Comparison of ENCODE assay signal across 20 cellular contexts in the genomic region with DNA sequence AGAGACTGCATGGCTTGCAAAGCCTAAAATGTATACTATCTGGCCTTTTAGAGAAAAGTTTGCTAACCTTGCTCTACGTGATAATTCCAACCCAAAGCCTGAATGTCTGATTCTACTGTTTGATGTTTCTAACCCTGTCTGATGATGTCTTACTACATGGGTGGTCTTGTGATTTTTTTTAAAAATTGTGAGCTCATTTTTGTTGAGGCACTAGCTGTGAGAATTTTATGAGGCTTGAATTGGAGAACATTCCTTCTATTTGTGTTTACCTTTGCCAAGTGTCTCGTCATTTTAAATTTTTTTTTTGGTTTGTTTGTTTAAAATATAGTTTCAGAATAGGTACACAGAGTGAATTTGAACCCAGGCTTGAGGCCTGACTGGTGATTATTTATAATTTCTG. TPM values are rescaled to one million over a fixed set of nuclear protein-coding genes. Genes with fewer than 3 reads are reported as not detected.
DNase-seq lines count a peak whose midpoint lies in the region; ATAC-seq, FAIRE-seq and TF ChIP-seq lines count a peak whose summit lies in the region.
"Had no signal": no experiment of that assay in that cellular context is flagged by ENCODE, and none has a peak within 500 bp of the region (broad histone marks: within the 10 kb centered on the region; RNA-seq: fewer than 3 reads in every experiment).

No MANE protein-coding gene starts in this region.

- H4K20me1 ChIP-seq in PC-3 (ENCODE audit: low read length) (no peaks in the 10 kb centered on the region), K562 (replicated peaks; ENCODE audit: control insufficient read depth, insufficient read depth, low read length) (no peaks in the 10 kb centered on the region)

- no peak overlapping the region for H3K4me3 Mint-ChIP-seq in Caco-2 (ENCODE audit: unreplicated experiment)
- H3K4me3 Mint-ChIP-seq in natural killer cell treated with Interleukin-12 subunit alpha and Interleukin-12 subunit beta and Interleukin-15 and Interleukin-18, amount 100 ng/mL, for 72 hours, result no peak overlapping the region
- H3K4me3 Mint-ChIP-seq: CD8-positive, alpha-beta T cell had no signal

- no peak for ATAC-seq in PC-3
- ATAC-seq in K562, result no peak
- no peak for ATAC-seq in Right ventricle myocardium superior (ENCODE audit: poor library complexity)
- ATAC-seq in natural killer cell treated with Interleukin-12 subunit alpha and Interleukin-12 subunit beta and Interleukin-15 and Interleukin-18, amount 100 ng/mL, for 72 hours, result no peak
- ATAC-seq: A549; CD8-positive, alpha-beta T cell had no signal

- H2AFZ ChIP-seq in PC-3 (ENCODE audit: low read length) (no peak overlapping the region), K562 (ENCODE audit: low read depth, low read length) (peak overlapping the region; percentile 66), trophoblast cell (ENCODE audit: insufficient read depth, low read length, poor library complexity) (no peak overlapping the region)

- H3K4me2 ChIP-seq in PC-3 (ENCODE audit: low read length), result peak overlapping the region; percentile 48; the same call in 1 of the 2 replicates
- H3K4me2 ChIP-seq in K562 (ENCODE audit: insufficient read depth, low read length), result no peak overlapping the region
- no peak overlapping the region for H3K4me2 ChIP-seq in trophoblast cell (ENCODE audit: low read length)
- H3K4me2 ChIP-seq: A549 had no signal

- H3K4me1 ChIP-seq in HEK293 (ENCODE audit: control insufficient read depth, insufficient read depth, low read length), result no peaks in the 10 kb centered on the region
- H3K4me1 ChIP-seq in PC-3 (ENCODE audit: insufficient read depth, low read length), result peaks cover 12% of the 10 kb centered on the region; the same call in 1 of the 2 replicates
- H3K4me1 ChIP-seq in K562 (replicated peaks in 1 of 2; ENCODE audit: control insufficient read depth in 2 of 2, insufficient read depth in 2 of 2, low read length in 2 of 2), result peaks cover 0 to 7% of the 10 kb centered on the region in 2 experiments; a peak in 3 of 5 replicates
- peaks cover 16 to 26% of the 10 kb centered on the region in 2 experiments for H3K4me1 ChIP-seq in trophoblast cell (ENCODE audit: control insufficient read depth in 1 of 2, insufficient read depth in 2 of 2, low read length in 2 of 2)
- H3K4me1 ChIP-seq in Caco-2, result no peaks in the 10 kb centered on the region
- H3K4me1 ChIP-seq: A549, BE2C had no signal

- BruUV-seq in PC-3 (replicated peaks; lab: Mats Ljungman, UMichigan) (no TSS peak), K562 (replicated peaks; lab: Mats Ljungman, UMichigan) (no TSS peak), Caco-2 (replicated peaks; lab: Mats Ljungman, UMichigan) (no TSS peak)

- TF ChIP-seq POLR2A in K562 (conservative IDR thresholded peaks at IDR 0.05), result no peak

- POLR2A ChIA-PET in HEK293 (lab: Yijun Ruan, JAX), result no interaction called here
- POLR2A ChIA-PET in PC-3 (lab: Charles Lee; ENCODE audit: unreplicated experiment), result no interaction called here
- POLR2A ChIA-PET in K562 (lab: Yijun Ruan, JAX), result interaction anchor here (0.6 to 1.0 kb wide), 2 partner anchors 8 to 15 kb away, joined by 3 to 4 read pairs; partner anchors contain the start of gene LTBP1
- POLR2A ChIA-PET in Caco-2 (lab: Charles Lee), result no interaction called here

- TF ChIP-seq CTCF in HEK293 (tag by site-specific recombination; IDR thresholded peaks at IDR 0.05) (no peak), PC-3 (conservative IDR thresholded peaks at IDR 0.05; ENCODE audit: low read depth, low read length) (no peak), K562 (IDR thresholded peaks at IDR 0.05 in 2 of 3, conservative IDR thresholded peaks at IDR 0.05 in 1 of 3; ENCODE audit: insufficient read depth in 2 of 3, low read depth in 1 of 3, low read length in 3 of 3) (no peak), Caco-2 (IDR thresholded peaks at IDR 0.05; ENCODE audit: insufficient read depth in 1 of 2, low read depth in 1 of 2, low read length in 1 of 2, severe bottlenecking in 1 of 2, unreplicated experiment in 1 of 2) (no peak)

- H2BK120ac ChIP-seq in trophoblast cell (ENCODE audit: insufficient read depth, low read length, poor library complexity), result no peak overlapping the region

- H3K27ac Mint-ChIP-seq in Caco-2 (ENCODE audit: unreplicated experiment), result no peak overlapping the region
- H3K27ac Mint-ChIP-seq in natural killer cell treated with Interleukin-12 subunit alpha and Interleukin-12 subunit beta and Interleukin-15 and Interleukin-18, amount 100 ng/mL, for 72 hours, result no peak overlapping the region
- H3K27ac Mint-ChIP-seq: CD8-positive, alpha-beta T cell had no signal

- in situ Hi-C loops in K562 (cut with MboI), result loop anchor here (25.0 kb wide), 1 partner anchor 656 kb away; the partner anchor contains the start of gene FAM98A

- DNase-seq in PC-3 (no peak), K562 (ENCODE audit: extremely low read depth in 1 of 4, low spot score in 3 of 4) (no peak), trophoblast cell (no peak), Right ventricle myocardium superior (no peak), Caco-2 (no peak)
- DNase-seq in natural killer cell treated with Interleukin-12 subunit alpha and Interleukin-12 subunit beta and Interleukin-15 and Interleukin-18, amount 100 ng/mL, for 72 hours (ENCODE audit: low spot score), result no peak
- DNase-seq: CD8-positive, alpha-beta T cell; COR-L47; DND-41; GDM1; H7; IMR-90; KG1 had no signal

- H3K36me3 ChIP-seq in HEK293 (ENCODE audit: control insufficient read depth in 2 of 2, insufficient read depth in 1 of 2, low read length in 2 of 2) (no peaks in the 10 kb centered on the region), PC-3 (ENCODE audit: low read depth, low read length) (no peaks in the 10 kb centered on the region), K562 (ENCODE audit: control insufficient read depth, insufficient read depth, low read length) (no peaks in the 10 kb centered on the region), trophoblast cell (ENCODE audit: control insufficient read depth in 1 of 2, insufficient read depth in 2 of 2, low read length in 2 of 2) (no peaks in the 10 kb centered on the region), Caco-2 (ENCODE audit: control insufficient read depth, insufficient read depth, low read length) (no peaks in the 10 kb centered on the region)
- H3K36me3 ChIP-seq: BE2C had no signal

- no peak overlapping the region for H3K18ac ChIP-seq in trophoblast cell (ENCODE audit: low read length)

- H3K36me3 Mint-ChIP-seq in Caco-2 (ENCODE audit: insufficient read depth, unreplicated experiment), result no peaks in the 10 kb centered on the region
- H3K36me3 Mint-ChIP-seq in natural killer cell treated with Interleukin-12 subunit alpha and Interleukin-12 subunit beta and Interleukin-15 and Interleukin-18, amount 100 ng/mL, for 72 hours, result no peaks in the 10 kb centered on the region
- H3K36me3 Mint-ChIP-seq: CD8-positive, alpha-beta T cell had no signal

- no peak for TF ChIP-seq EP300 in K562 (IDR thresholded peaks at IDR 0.05; ENCODE audit: low read length)

- H3K79me2 ChIP-seq in PC-3 (ENCODE audit: low read length) (no peaks in the 10 kb centered on the region), K562 (ENCODE audit: control insufficient read depth, insufficient read depth, low read length) (no peaks in the 10 kb centered on the region), trophoblast cell (ENCODE audit: control insufficient read depth, insufficient read depth, low read length, poor library complexity) (no peaks in the 10 kb centered on the region)

- no peak overlapping the region for H4K12ac ChIP-seq in trophoblast cell (ENCODE audit: low read depth, low read length)

- no peak overlapping the region for H2AK5ac ChIP-seq in trophoblast cell (ENCODE audit: low read length)

- H3K9me3 ChIP-seq in HEK293 (ENCODE audit: control insufficient read depth, insufficient read depth, low read depth, low read length) (no peaks in the 10 kb centered on the region), PC-3 (ENCODE audit: low read length) (no peaks in the 10 kb centered on the region), K562 (replicated peaks; ENCODE audit: control insufficient read depth, insufficient read depth, low read depth, low read length) (no peaks in the 10 kb centered on the region), trophoblast cell (ENCODE audit: insufficient read depth, low read depth, low read length) (no peaks in the 10 kb centered on the region), Caco-2 (no peaks in the 10 kb centered on the region)
- H3K9me3 ChIP-seq: A549, BE2C had no signal

- intact Hi-C loops in PC-3 (cut with micrococcal nuclease) (no loop called here), K562 (cut with micrococcal nuclease) (no loop called here), Right ventricle myocardium superior (cut with DNase I) (no loop called here), Caco-2 (cut with micrococcal nuclease; ENCODE audit: unreplicated experiment) (no loop called here)

- H3K27me3 Mint-ChIP-seq in Caco-2 (ENCODE audit: insufficient read depth, unreplicated experiment), result no peaks in the 10 kb centered on the region
- peaks cover 22 to 25% of the 10 kb centered on the region in 2 donors for H3K27me3 Mint-ChIP-seq in natural killer cell treated with Interleukin-12 subunit alpha and Interleukin-12 subunit beta and Interleukin-15 and Interleukin-18, amount 100 ng/mL, for 72 hours

- H3K4me3 ChIP-seq in HEK293 (ENCODE audit: low read depth, low read length) (no peak overlapping the region), PC-3 (ENCODE audit: low read length) (no peak overlapping the region), K562 (no peak overlapping the region), trophoblast cell (ENCODE audit: low read depth, low read length) (no peak overlapping the region), Caco-2 (ENCODE audit: low read depth, low read length) (no peak overlapping the region)
- H3K4me3 ChIP-seq: A549 had no signal

- CTCF ChIA-PET in HEK293 (lab: Yijun Ruan, JAX), result interaction anchor here (0.6 kb wide), 1 partner anchor 11 kb away, joined by 4 read pairs; no protein-coding TSS in a partner anchor
- CTCF ChIA-PET in PC-3 (lab: Charles Lee), result no interaction called here
- CTCF ChIA-PET in K562 (lab: Yijun Ruan, JAX; ENCODE audit: low intra/inter-chr PET ratio), result no interaction called here
- CTCF ChIA-PET in Caco-2 (lab: Charles Lee), result no interaction called here

- H3K23ac ChIP-seq in trophoblast cell (ENCODE audit: low read length), result no peak overlapping the region

- WGBS in K562 (ENCODE audit: insufficient coverage, low coverage, missing lambda C conversion rate), result 38% methylated on average over 2 of the region's 2 CpGs
- WGBS in trophoblast cell (ENCODE audit: extremely low coverage, insufficient coverage, insufficient read length), result no CpG with 5 or more reads among the region's 2 CpGs

- no peaks in the 10 kb centered on the region for H3K9me1 ChIP-seq in K562 (ENCODE audit: control insufficient read depth, insufficient read depth, low read length)

- H2BK12ac ChIP-seq in trophoblast cell (ENCODE audit: low read length), result no peak overlapping the region

- H3F3A ChIP-seq in PC-3 (ENCODE audit: low read length, unreplicated experiment), result no peaks in the 10 kb centered on the region

- H3K9me3 Mint-ChIP-seq in Caco-2 (ENCODE audit: unreplicated experiment), result peaks cover 12% of the 10 kb centered on the region
- H3K9me3 Mint-ChIP-seq in natural killer cell treated with Interleukin-12 subunit alpha and Interleukin-12 subunit beta and Interleukin-15 and Interleukin-18, amount 100 ng/mL, for 72 hours, result no peaks in the 10 kb centered on the region
- H3K9me3 Mint-ChIP-seq: CD8-positive, alpha-beta T cell had no signal

- no peak for TF ChIP-seq RAD21 in K562 (CRISPR knock-in tag; conservative IDR thresholded peaks at IDR 0.05 in 1 of 2, IDR thresholded peaks at IDR 0.05 in 1 of 2)

- no peak overlapping the region for H3K4ac ChIP-seq in trophoblast cell (ENCODE audit: low read depth, low read length)

- H3K14ac ChIP-seq in trophoblast cell (ENCODE audit: low read length), result no peak overlapping the region

- H4K91ac ChIP-seq in trophoblast cell (ENCODE audit: low read depth, low read length), result no peak overlapping the region

- FAIRE-seq in K562 (lab: Jason Lieb, UNC), result no peak
- FAIRE-seq: A549, GM12892, GM19239, HTR-8/SVneo had no signal

- no peak overlapping the region for H4K8ac ChIP-seq in trophoblast cell (ENCODE audit: low read depth, low read length)

- H3K9ac ChIP-seq in PC-3 (ENCODE audit: low read length) (no peak overlapping the region), K562 (ENCODE audit: insufficient read depth in 1 of 2, low read depth in 2 of 2, low read length in 2 of 2) (no peak overlapping the region), trophoblast cell (ENCODE audit: low read length) (no peak overlapping the region)

- no peaks in the 10 kb centered on the region for H3K27me3 ChIP-seq in PC-3 (ENCODE audit: low read length)
- 0 out of 5 replicates have a peak, but pooled peaks cover 0 to 4% of the 10 kb centered on the region in 2 experiments for H3K27me3 ChIP-seq in K562 (ENCODE audit: control insufficient read depth in 2 of 2, insufficient read depth in 2 of 2, low read length in 2 of 2)
- no peaks in the 10 kb centered on the region for H3K27me3 ChIP-seq in trophoblast cell (ENCODE audit: insufficient read depth, low read length)
- H3K27me3 ChIP-seq in Caco-2 (replicated peaks; ENCODE audit: control insufficient read depth, insufficient read depth, low read length), result no peaks in the 10 kb centered on the region
- H3K27me3 ChIP-seq: BE2C had no signal

- no peak overlapping the region for H2BK5ac ChIP-seq in trophoblast cell (ENCODE audit: low read depth, low read length, poor library complexity)

- H3K9me2 ChIP-seq in PC-3 (replicated peaks; ENCODE audit: low read length), result no peaks in the 10 kb centered on the region

- H3K79me1 ChIP-seq in trophoblast cell (ENCODE audit: low read length), result peaks cover 9% of the 10 kb centered on the region

- H3K4me1 Mint-ChIP-seq in Caco-2 (ENCODE audit: low read depth, unreplicated experiment), result peaks cover 8% of the 10 kb centered on the region
- H3K4me1 Mint-ChIP-seq in natural killer cell treated with Interleukin-12 subunit alpha and Interleukin-12 subunit beta and Interleukin-15 and Interleukin-18, amount 100 ng/mL, for 72 hours (ENCODE audit: low read depth in 2 of 2), result peaks cover 0 to 11% of the 10 kb centered on the region in 2 donors

- H3K27ac ChIP-seq in HEK293 (ENCODE audit: extremely low read depth, low read depth, low read length), result no peak overlapping the region
- no peak overlapping the region for H3K27ac ChIP-seq in PC-3 (ENCODE audit: low read length)
- H3K27ac ChIP-seq in K562 (ENCODE audit: extremely low read depth, low read depth, low read length), result no peak overlapping the region
- peak overlapping the region; percentile 14 for H3K27ac ChIP-seq in trophoblast cell (ENCODE audit: low read depth, low read length)
- H3K27ac ChIP-seq: A549, C4-2B had no signal

RNA-seq across cellular contexts. Expression of gene LTBP1, which starts 15.2 kb away (rescaled TPM):
- total RNA-seq in PC-3 (2014; rRNA removed) (34.0 and 45.9 TPM in 2 replicates), K562 (2014; rRNA removed) (8.2 and 10.4 TPM in 2 replicates), K562 (2014; rRNA removed; fragmentation: Illumina TruSeq; extraction: Trizol) (7.9 and 8.5 TPM in 2 replicates), K562 (2015; rRNA removed; fragmentation: Illumina TruSeq; extraction: Trizol) (3.6 and 3.8 TPM in 2 replicates), K562 (2021) (12.8 and 13.6 TPM in 2 replicates), Right ventricle myocardium superior (79.9 TPM), Caco-2 (2022) (64.2 and 64.9 TPM in 2 replicates)
- total RNA-seq in K562 (2011; cell fraction: chromatin; rRNA removed; ENCODE audit: low replicate concordance), result 48.1 and 65.2 TPM in 2 replicates
- total RNA-seq in K562 (2011; cell fraction: nucleolus; rRNA removed), result 41.1 and 45.5 TPM in 2 replicates
- 41.8 and 50.5 TPM in 2 replicates for total RNA-seq in K562 (2011; cell fraction: nucleoplasm; rRNA removed)
- polyA plus RNA-seq in K562 (2011; rRNA removed) (12.2 and 16.4 TPM in 2 replicates), K562 (2014; fragmentation: Illumina TruSeq; extraction: Trizol) (9.7 and 12.0 TPM in 2 replicates), K562 (2014; fragmentation: Nextera tagmentation; extraction: Ambion mirVana) (1 to 10 TPM; 4.3 to 5.2 TPM), K562 (2014; rRNA removed) (6.7 and 7.0 TPM in 2 replicates)
- 11.4 and 13.9 TPM in 2 replicates for polyA plus RNA-seq in K562 (2011; cell fraction: cytosol; rRNA removed)
- polyA plus RNA-seq in K562 (2011; cell fraction: nucleus; rRNA removed), result 9.9 and 15.8 TPM in 2 replicates
- 6.6 and 7.6 TPM in 2 replicates for polyA plus RNA-seq in K562 (2012)
- 39.9 and 55.1 TPM in 2 replicates for polyA minus RNA-seq in K562 (2011; rRNA and poly(A)+ RNA removed)
- 19.4 and 29.2 TPM in 2 replicates for polyA minus RNA-seq in K562 (2011; cell fraction: cytosol; rRNA and poly(A)+ RNA removed)
- 15.8 and 17.2 TPM in 2 replicates for polyA minus RNA-seq in K562 (2011; cell fraction: nucleus; rRNA and poly(A)+ RNA removed)
- polyA plus RNA-seq in trophoblast cell (2013), result 26.6 and 27.0 TPM in 2 replicates
- total RNA-seq in natural killer cell treated with Interleukin-12 subunit alpha and Interleukin-12 subunit beta and Interleukin-15 and Interleukin-18, amount 100 ng/mL, for 72 hours, result under 1 TPM; 0.39 to 0.76 TPM
- total RNA-seq: CD8-positive, alpha-beta T cell had no signal

Comparison
In these comparisons a context has a peak if more than half of its experiments do, and no peak if none do; other contexts are left out.
1. Of the 44 proteins assayed by ChIP-seq in both K562 and HEK293: peak only in K562: none; only in HEK293: SETDB1; in both: none; in neither: 43.